Comparison of ENCODE assay signal across 8 cellular contexts in genomic region chr2:86105252-86105968, GRCh38. TPM values are rescaled to one million over a fixed set of nuclear protein-coding genes. Genes with fewer than 3 reads are reported as not detected.
DNase-seq lines count a peak whose midpoint lies in the region; TF ChIP-seq lines count a peak whose summit lies in the region.

POLR1A (minus strand) TSS chr2:86105886; CDS start chr2:86105776, 110 bp downstream.

- no peak for TF ChIP-seq POLR2A in stomach (IDR thresholded peaks at IDR 0.05)

- DNase-seq in EL (peak; percentile 92), HAP-1 (ENCODE audit: low spot score in 2 of 2) (peak; percentile 89 to 93), MG63 (peak; percentile 89), SIG-M5 treated with dmso at 0.1 percent for 504 hours (lab: John Stamatoyannopoulos, UW; ENCODE audit: unreplicated experiment) (peak; percentile 95), activated gamma-delta T cell (lab: John Stamatoyannopoulos, UW) (peak; percentile 66), foreskin fibroblast (peak; percentile 88 to 96), neural crest cell (ENCODE audit: low read depth, low spot score) (peak; percentile 71), stomach (peak; percentile 90)

- H3K36me3 Mint-ChIP-seq in neural crest cell (ENCODE audit: low read depth): peaks cover 12% of the 10 kb centered on the region

- no peak for TF ChIP-seq EP300 in stomach (IDR thresholded peaks at IDR 0.05)

- in situ Hi-C loops in HAP-1 (cut with MboI; ENCODE audit: low sequenced_read_pairs): no loop called here

- H3K27me3 ChIP-seq in HAP-1 (ENCODE audit: low read depth): no peaks in the 10 kb centered on the region
- H3K27me3 ChIP-seq in MG63: no peaks in the 10 kb centered on the region
- no peaks in the 10 kb centered on the region for H3K27me3 ChIP-seq in stomach

- intact Hi-C loops in stomach (cut with DNase I; ENCODE audit: low total_unique reads): no loop called here

- TF ChIP-seq CTCF in foreskin fibroblast (IDR thresholded peaks at IDR 0.05; ENCODE audit: low read depth, low read length) (peak; percentile 9), neural crest cell (conservative IDR thresholded peaks at IDR 0.05) (peak; percentile 20), stomach (IDR thresholded peaks at IDR 0.05) (no peak)

- H3K27me3 Mint-ChIP-seq in neural crest cell (ENCODE audit: low read depth): no peaks in the 10 kb centered on the region

- H3K4me3 Mint-ChIP-seq in neural crest cell: peak within 1 kb of the TSS; percentile 97

- H3K36me3 ChIP-seq in HAP-1 (replicated peaks) (peaks cover 56% of the 10 kb centered on the region), MG63 (peaks cover 70% of the 10 kb centered on the region), stomach (peaks cover 7 to 43% (median 42%) of the 10 kb centered on the region in 4 donors)

- H3K27ac Mint-ChIP-seq in neural crest cell (ENCODE audit: unreplicated experiment): peak within 1 kb of the TSS; percentile 100

- no peaks in the 10 kb centered on the region for H3K9me3 Mint-ChIP-seq in neural crest cell

- WGBS in stomach, 5 donors: 0 to 1% (median 0%) methylated on average over 35 to 38 of the region's 38 CpGs

- peak within 1 kb of the TSS; percentile 25 to 88 (median 87) for H3K27ac ChIP-seq in stomach

- H3K4me3 ChIP-seq in HAP-1 (peak within 1 kb of the TSS; percentile 77), MG63 (peak within 1 kb of the TSS; percentile 86), foreskin fibroblast (ENCODE audit: low read depth in 1 of 2, low read length in 2 of 2) (peak within 1 kb of the TSS; percentile 74 to 91), stomach (peak within 1 kb of the TSS; percentile 71 to 91 (median 82))

- peaks cover 7% of the 10 kb centered on the region for H3K4me1 ChIP-seq in HAP-1
- peaks cover 30 to 61% (median 35%) of the 10 kb centered on the region in 4 donors for H3K4me1 ChIP-seq in stomach

- H3K9me3 ChIP-seq in HAP-1 (no peaks in the 10 kb centered on the region), MG63 (no peaks in the 10 kb centered on the region), stomach (no peaks in the 10 kb centered on the region)

- peaks cover 40% of the 10 kb centered on the region for H3K4me1 Mint-ChIP-seq in neural crest cell

RNA-seq across cellular contexts. Expression of gene POLR1A, which starts in this region (rescaled TPM):
- total RNA-seq in MG63 (2014; rRNA removed; shearing (Covaris generic); ENCODE audit: low replicate concordance): 8.9 and 10.2 TPM in 2 replicates
- total RNA-seq in neural crest cell: 67.8 and 69.8 TPM in 2 replicates
- 10 to 100 TPM in 3 of 5 donors, 1 to 10 TPM in 2; 4.7 to 36.2 (median 10.1) TPM for total RNA-seq in stomach
- 1 to 10 TPM; 1.4 to 2.6 (median 2.4) TPM for polyA plus RNA-seq in stomach

Comparison
In these comparisons a context has a peak if more than half of its experiments do, and no peak if none do; other contexts are left out.
1. Peak in every context shown above with its lines: DNase-seq, H3K4me3 ChIP-seq and H3K27ac ChIP-seq.
2. CTCF ChIP-seq: peak in foreskin fibroblast (single experiment) and neural crest cell (single experiment); none in stomach (0 of 7).